ENCODE assay signal across 9 cellular contexts in the genomic region with DNA sequence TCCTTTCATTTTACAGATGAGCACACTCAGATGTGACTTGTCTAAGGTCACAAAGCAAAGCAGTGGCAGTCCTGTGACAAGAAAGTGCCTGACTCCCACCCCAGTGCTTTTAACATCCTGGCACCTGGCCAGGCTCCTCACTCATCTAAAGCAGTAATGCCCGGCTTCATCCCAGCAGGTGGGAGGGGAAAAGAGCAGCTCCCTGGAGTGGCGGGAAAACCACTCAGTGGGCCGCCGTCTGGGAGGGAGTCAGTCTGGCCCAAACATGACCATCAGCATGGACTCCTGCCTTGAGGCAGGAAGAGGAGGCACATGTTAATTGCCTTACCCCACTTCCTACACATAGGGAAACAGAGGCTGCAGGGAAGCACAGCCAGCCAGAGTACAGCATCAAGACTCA. TPM values are rescaled to one million over a fixed set of nuclear protein-coding genes. Genes with fewer than 3 reads are reported as not detected.
DNase-seq lines count a peak whose midpoint lies in the region; ATAC-seq, FAIRE-seq and TF ChIP-seq lines count a peak whose summit lies in the region.
"Had no signal": no experiment of that assay in that cellular context is flagged by ENCODE, and none has a peak within 500 bp of the region (broad histone marks: within the 10 kb centered on the region; RNA-seq: fewer than 3 reads in every experiment).

No MANE protein-coding gene starts in this region.

- H4K5ac ChIP-seq in H9 (ENCODE audit: insufficient read length, low read depth, low read length) = no peak overlapping the region

- FAIRE-seq in GM12878 (lab: Jason Lieb, UNC) = no peak

- in situ Hi-C loops in GM12878 (cut with MboI) (no loop called here), gastrocnemius medialis (cut with MboI; ENCODE audit: low sequenced_read_pairs in 4 of 4) (no loop called here)

- no peak for DNase-seq in H9
- DNase-seq in NCI-H2029 treated with DMSO at 0.1 percent for 48 hours (lab: John Stamatoyannopoulos, UW) = peak; percentile 29
- DNase-seq in GM12878 (ENCODE audit: low read depth, low spot score) = no peak
- no peak for DNase-seq in osteocyte (ENCODE audit: extremely low spot score, unreplicated experiment)
- DNase-seq in LoVo (ENCODE audit: low spot score) = no peak
- no peak for DNase-seq in putamen (ENCODE audit: low spot score)
- DNase-seq in midbrain (lab: John Stamatoyannopoulos, UW) = no peak
- no peak for DNase-seq in gastrocnemius medialis
- DNase-seq: effector memory CD4-positive, alpha-beta T cell had no signal

- H3K4me1 ChIP-seq in H9 (ENCODE audit: insufficient read depth, low read length) (peaks cover 5% of the 10 kb centered on the region; the same call in 1 of the 2 replicates), GM12878 (ENCODE audit: control insufficient read depth, insufficient read depth, low read length) (peaks cover 37% of the 10 kb centered on the region), gastrocnemius medialis (peaks cover 27 to 41% of the 10 kb centered on the region in 2 donors)

- no CpG with 5 or more reads among the region's 4 CpGs for WGBS in H9 (ENCODE audit: extremely low coverage, insufficient read length, low lambda C conversion rate)
- 48% methylated on average over 4 of the region's 4 CpGs for WGBS in GM12878 (ENCODE audit: insufficient coverage, insufficient replicate concordance, low lambda C conversion rate, missing lambda C conversion rate)

- H4K91ac ChIP-seq in H9 (ENCODE audit: insufficient read length, low read depth, low read length) = no peak overlapping the region

- no peak overlapping the region for H3K18ac ChIP-seq in H9 (ENCODE audit: insufficient read length, low read depth, low read length)

- H4K20me1 ChIP-seq in H9 (ENCODE audit: control insufficient read depth, insufficient read depth, insufficient read length) (no peaks in the 10 kb centered on the region), GM12878 (ENCODE audit: control insufficient read depth, insufficient read depth) (no peaks in the 10 kb centered on the region)

- H3K9ac ChIP-seq in H9 (ENCODE audit: extremely low read depth, insufficient read length, low read length) = no peak overlapping the region
- no peak overlapping the region for H3K9ac ChIP-seq in GM12878 (ENCODE audit: control insufficient read depth, insufficient read depth, low read length)

- H3K27me3 Mint-ChIP-seq in H9 (ENCODE audit: low read depth) (peaks cover 4% of the 10 kb centered on the region), osteocyte (ENCODE audit: unreplicated experiment) (no peaks in the 10 kb centered on the region)

- POLR2A ChIA-PET in GM12878 (lab: Charles Lee) = interaction anchor here (1.0 kb wide), 1 partner anchor 39 kb away, joined by 3 read pairs; no protein-coding TSS in a partner anchor

- H2BK120ac ChIP-seq in H9 (ENCODE audit: low read depth, low read length, poor library complexity, severe bottlenecking) = no peak overlapping the region

- H3K4ac ChIP-seq in H9 (ENCODE audit: low read depth, low read length) = no peak overlapping the region

- BruUV-seq in GM12878 (replicated peaks; lab: Mats Ljungman, UMichigan) = no TSS peak

- H2BK12ac ChIP-seq in H9 (ENCODE audit: insufficient read length, low read depth, low read length) = no peak overlapping the region

- peaks cover 9% of the 10 kb centered on the region for H3K79me1 ChIP-seq in H9 (ENCODE audit: insufficient read depth, low read depth, low read length, poor library complexity, severe bottlenecking)

- H3K14ac ChIP-seq in H9 (ENCODE audit: insufficient read depth, low read length) = no peak overlapping the region; the same call in 1 of the 2 replicates

- ATAC-seq in GM12878 = no peak
- no peak for ATAC-seq in gastrocnemius medialis

- no peak overlapping the region for H3K27ac Mint-ChIP-seq in H9
- peak overlapping the region; percentile 68 for H3K27ac Mint-ChIP-seq in osteocyte (ENCODE audit: unreplicated experiment)

- TF ChIP-seq CTCF in H9 (conservative IDR thresholded peaks at IDR 0.05) (no peak), GM12878 (IDR thresholded peaks at IDR 0.05 in 2 of 3, conservative IDR thresholded peaks at IDR 0.05 in 1 of 3; ENCODE audit: control insufficient read depth in 2 of 3, extremely low read depth in 1 of 3, insufficient read depth in 1 of 3, low read depth in 3 of 3, low read length in 3 of 3) (no peak), osteocyte (IDR thresholded peaks at IDR 0.05) (no peak), gastrocnemius medialis (IDR thresholded peaks at IDR 0.05 in 4 of 5, conservative IDR thresholded peaks at IDR 0.05 in 1 of 5) (no peak)

- H3K4me3 ChIP-seq in GM12878 (peak overlapping the region; percentile 95; the same call in 1 of the 2 replicates), gastrocnemius medialis (no peak overlapping the region)

- TF ChIP-seq RAD21 in GM12878 (IDR thresholded peaks at IDR 0.05; ENCODE audit: insufficient read depth, low read depth, low read length) = no peak

- H3K79me2 ChIP-seq in H9 (ENCODE audit: insufficient read depth, low read length) = peaks cover 59% of the 10 kb centered on the region
- peaks cover 43% of the 10 kb centered on the region for H3K79me2 ChIP-seq in GM12878 (ENCODE audit: control insufficient read depth, insufficient read depth, low read length)

- peaks cover 36% of the 10 kb centered on the region for H3K23me2 ChIP-seq in H9 (ENCODE audit: insufficient read length, low read depth, low read length, poor library complexity, severe bottlenecking)

- H3K27me3 ChIP-seq in H9 (ENCODE audit: insufficient read depth, low read length) (no peaks in the 10 kb centered on the region), GM12878 (replicated peaks in 1 of 2; ENCODE audit: control insufficient read depth in 2 of 2, insufficient read depth in 2 of 2, low read length in 1 of 2) (no peaks in the 10 kb centered on the region; a peak in 1 of 4 replicates), gastrocnemius medialis (peaks cover 28 to 31% (median 30%) of the 10 kb centered on the region in 3 donors)

- H3K36me3 Mint-ChIP-seq in H9 (ENCODE audit: insufficient read depth in 1 of 3, low read depth in 3 of 3) (peaks cover 2 to 19% (median 19%) of the 10 kb centered on the region in 3 experiments), osteocyte (ENCODE audit: unreplicated experiment) (no peaks in the 10 kb centered on the region)

- no peak overlapping the region for H3T11ph ChIP-seq in H9 (ENCODE audit: low read length)

- no peak overlapping the region for H3K56ac ChIP-seq in H9 (ENCODE audit: insufficient read length, low read depth, low read length)

- H2AK5ac ChIP-seq in H9 (ENCODE audit: insufficient read length, low read length) = no peak overlapping the region

- peaks cover 54 to 62% of the 10 kb centered on the region in 2 experiments for H3K4me1 Mint-ChIP-seq in H9
- H3K4me1 Mint-ChIP-seq in osteocyte (ENCODE audit: unreplicated experiment) = peaks cover 64% of the 10 kb centered on the region

- H4K8ac ChIP-seq in H9 (replicated peaks; ENCODE audit: insufficient read length, low read depth, low read length) = no peak overlapping the region

- H3K27ac ChIP-seq in H9 (ENCODE audit: insufficient read length, low read depth, low read length) (no peak overlapping the region), GM12878 (ENCODE audit: control insufficient read depth, insufficient read depth) (peak overlapping the region; percentile 34; the same call in 1 of the 2 replicates), gastrocnemius medialis (no peak overlapping the region)

- TF ChIP-seq POLR2A in GM12878 (IDR thresholded peaks at IDR 0.05; ENCODE audit: low read depth, low read length) = no peak
- no peak for TF ChIP-seq POLR2A in gastrocnemius medialis (IDR thresholded peaks at IDR 0.05)

- CTCF ChIA-PET in GM12878 (lab: Yijun Ruan, JAX) = interaction anchor here (0.6 to 4.1 kb wide), 3 partner anchors 10 to 1347 kb away, joined by 4 to 47 read pairs (median 23); no protein-coding TSS in a partner anchor

- H2BK20ac ChIP-seq in H9 (ENCODE audit: low read depth, low read length, poor library complexity, severe bottlenecking) = no peak overlapping the region

- intact Hi-C loops in GM12878 (cut with micrococcal nuclease; ENCODE audit: unreplicated experiment) (no loop called here), gastrocnemius medialis (cut with DNase I; ENCODE audit: low total_unique reads) (no loop called here)

- TF ChIP-seq EP300 in GM12878 (IDR thresholded peaks at IDR 0.05; ENCODE audit: borderline replicate concordance in 1 of 2, control insufficient read depth in 1 of 2, low read depth in 2 of 2, low read length in 2 of 2) = no peak

- H3K9me3 Mint-ChIP-seq in H9 (no peaks in the 10 kb centered on the region; a peak in 1 of 5 replicates), osteocyte (ENCODE audit: unreplicated experiment) (no peaks in the 10 kb centered on the region)

- H3K36me3 ChIP-seq in GM12878 (ENCODE audit: control insufficient read depth in 2 of 2, insufficient read depth in 2 of 2, low read length in 1 of 2) (no peaks in the 10 kb centered on the region), gastrocnemius medialis (no peaks in the 10 kb centered on the region)

- SMC1A ChIA-PET in GM12878 (lab: Charles Lee; ENCODE audit: uncharacterized antibody, unreplicated experiment) = interaction anchor here (1.4 to 1.8 kb wide), 5 partner anchors 41 to 408 kb away, joined by 3 to 6 read pairs (median 4); a partner anchor contains a TSS

- H3K9me3 ChIP-seq in H9 (ENCODE audit: control insufficient read depth, low read depth, low read length) (no peaks in the 10 kb centered on the region), GM12878 (replicated peaks; ENCODE audit: control insufficient read depth, insufficient read depth, low read length) (no peaks in the 10 kb centered on the region), gastrocnemius medialis (no peaks in the 10 kb centered on the region)

- H3K4me2 ChIP-seq in H9 (ENCODE audit: insufficient read depth, insufficient read length, low read length) = no peak overlapping the region
- peak overlapping the region; percentile 81 for H3K4me2 ChIP-seq in GM12878 (ENCODE audit: control insufficient read depth, insufficient read depth)

- H2AFZ ChIP-seq in H9 (ENCODE audit: low read length) (no peak overlapping the region), GM12878 (ENCODE audit: control insufficient read depth, low read depth, low read length) (no peak overlapping the region)

- peak overlapping the region; percentile 97; a peak in 4 of 5 replicates for H3K4me3 Mint-ChIP-seq in H9
- peak overlapping the region; percentile 86 for H3K4me3 Mint-ChIP-seq in osteocyte (ENCODE audit: unreplicated experiment)

- no peak overlapping the region for H3K23ac ChIP-seq in H9 (ENCODE audit: insufficient read length, low read depth, low read length)

- RAD21 ChIA-PET in GM12878 (lab: Charles Lee; ENCODE audit: unreplicated experiment) = interaction anchor here (0.9 to 1.8 kb wide), 4 partner anchors 10 to 78 kb away, joined by 3 to 8 read pairs (median 4); no protein-coding TSS in a partner anchor

- no peak overlapping the region for H2BK15ac ChIP-seq in H9 (ENCODE audit: low read depth, low read length)

- no peak overlapping the region for H2BK5ac ChIP-seq in H9 (ENCODE audit: insufficient read length, low read length)

RNA-seq across cellular contexts. Expression of a gene that starts 2.6 kb away (rescaled TPM):
- total RNA-seq in H9 (2021) = 106 and 116 TPM in 2 replicates
- 12.2 and 12.6 TPM in 2 replicates for total RNA-seq in GM12878 (2013; cell fraction: nucleolus; rRNA removed)
- 3.7 and 4.5 TPM in 2 replicates for total RNA-seq in GM12878 (2014; rRNA removed)
- total RNA-seq in GM12878 (2014; rRNA removed; fragmentation: Illumina TruSeq; extraction: Trizol) = 2.7 and 3.1 TPM in 2 replicates
- total RNA-seq in GM12878 (2021) = 35.6 and 40.4 TPM in 2 replicates
- polyA plus RNA-seq in GM12878 (2011; ENCODE audit: low read depth) = 4.3 TPM
- polyA plus RNA-seq in GM12878 (2011; rRNA removed) = 7.9 and 15.1 TPM in 2 replicates
- polyA plus RNA-seq in GM12878 (2011; cell fraction: cytosol; rRNA removed) = 19.1 and 22.0 TPM in 2 replicates
- polyA plus RNA-seq in GM12878 (2011; cell fraction: nucleus; rRNA removed) = 63.1 and 79.6 TPM in 2 replicates
- polyA plus RNA-seq in GM12878 (2012) = 12.7 TPM in 2 replicates
- 6.4 and 10.1 TPM in 2 replicates for polyA plus RNA-seq in GM12878 (2014; fragmentation: Illumina TruSeq; extraction: Trizol)
- polyA plus RNA-seq in GM12878 (2014; fragmentation: Nextera tagmentation; extraction: Ambion mirVana) = 1 to 10 TPM; 3.1 to 9.8 TPM
- 14.2 and 15.5 TPM in 2 replicates for polyA plus RNA-seq in GM12878 (2014; rRNA removed)
- 1 to 10 TPM; 3.0 to 4.1 TPM for polyA plus RNA-seq in GM12878 (2016; fragmentation: Nextera tagmentation; extraction: Ambion mirVana)
- polyA minus RNA-seq in GM12878 (2011; rRNA and poly(A)+ RNA removed) = 9.5 and 13.7 TPM in 2 replicates
- 16.6 and 20.1 TPM in 2 replicates for polyA minus RNA-seq in GM12878 (2011; cell fraction: cytosol; rRNA and poly(A)+ RNA removed)
- polyA minus RNA-seq in GM12878 (2011; cell fraction: nucleus; rRNA and poly(A)+ RNA removed) = 6.2 and 14.6 TPM in 2 replicates
- 66.1 and 66.9 TPM in 2 replicates for total RNA-seq in osteocyte
- total RNA-seq in gastrocnemius medialis = 1 to 10 TPM; 1.3 to 4.0 (median 1.6) TPM

RNA-seq across cellular contexts. Expression of a gene that starts 7.0 kb away (rescaled TPM):
- total RNA-seq in H9 (2021) (242 and 252 TPM in 2 replicates), GM12878 (2014; rRNA removed) (420 and 425 TPM in 2 replicates), GM12878 (2014; rRNA removed; fragmentation: Illumina TruSeq; extraction: Trizol) (331 and 348 TPM in 2 replicates), GM12878 (2021) (298 and 300 TPM in 2 replicates), osteocyte (144 TPM in 2 replicates), gastrocnemius medialis (100 to 1,000 TPM; 211 to 334 (median 280) TPM)
- total RNA-seq in GM12878 (2013; cell fraction: nucleolus; rRNA removed) = 29.4 and 31.3 TPM in 2 replicates
- 132 TPM for polyA plus RNA-seq in GM12878 (2011; ENCODE audit: low read depth)
- polyA plus RNA-seq in GM12878 (2011; rRNA removed) (295 and 448 TPM in 2 replicates), GM12878 (2014; fragmentation: Illumina TruSeq; extraction: Trizol) (277 and 353 TPM in 2 replicates), GM12878 (2014; fragmentation: Nextera tagmentation; extraction: Ambion mirVana) (1,000 to 10,000 TPM; 1,622 to 2,130 TPM), GM12878 (2014; rRNA removed) (499 and 533 TPM in 2 replicates), GM12878 (2016; fragmentation: Nextera tagmentation; extraction: Ambion mirVana) (100 to 1,000 TPM; 612 to 643 TPM)
- polyA plus RNA-seq in GM12878 (2011; cell fraction: cytosol; rRNA removed) = 846 and 874 TPM in 2 replicates
- polyA plus RNA-seq in GM12878 (2011; cell fraction: nucleus; rRNA removed) = 298 and 385 TPM in 2 replicates
- polyA plus RNA-seq in GM12878 (2012) = 170 and 184 TPM in 2 replicates
- 289 and 473 TPM in 2 replicates for polyA minus RNA-seq in GM12878 (2011; rRNA and poly(A)+ RNA removed)
- polyA minus RNA-seq in GM12878 (2011; cell fraction: cytosol; rRNA and poly(A)+ RNA removed) = 93.5 and 120 TPM in 2 replicates
- 44.1 and 76.5 TPM in 2 replicates for polyA minus RNA-seq in GM12878 (2011; cell fraction: nucleus; rRNA and poly(A)+ RNA removed)

RNA-seq across cellular contexts. Expression of a gene that starts 15.4 kb away (rescaled TPM):
- total RNA-seq in H9 (2021) (10.7 and 11.2 TPM in 2 replicates), GM12878 (2014; rRNA removed) (6.7 and 9.0 TPM in 2 replicates), GM12878 (2014; rRNA removed; fragmentation: Illumina TruSeq; extraction: Trizol) (4.3 and 7.3 TPM in 2 replicates), GM12878 (2021) (25.4 and 28.5 TPM in 2 replicates), osteocyte (15.0 and 16.7 TPM in 2 replicates), gastrocnemius medialis (10 to 100 TPM; 10.0 to 25.8 (median 13.3) TPM)
- 1.1 and 2.4 TPM in 2 replicates for total RNA-seq in GM12878 (2013; cell fraction: nucleolus; rRNA removed)
- polyA plus RNA-seq in GM12878 (2011; ENCODE audit: low read depth) = 2.6 TPM
- polyA plus RNA-seq in GM12878 (2011; rRNA removed) (3.9 and 6.0 TPM in 2 replicates), GM12878 (2014; fragmentation: Illumina TruSeq; extraction: Trizol) (2.9 and 4.3 TPM in 2 replicates), GM12878 (2014; fragmentation: Nextera tagmentation; extraction: Ambion mirVana) (1 to 10 TPM; 2.6 to 5.3 TPM), GM12878 (2014; rRNA removed) (23.5 and 24.1 TPM in 2 replicates), GM12878 (2016; fragmentation: Nextera tagmentation; extraction: Ambion mirVana) (10 to 100 TPM; 34.1 to 38.1 TPM)
- polyA plus RNA-seq in GM12878 (2011; cell fraction: cytosol; rRNA removed) = 3.7 and 9.2 TPM in 2 replicates
- polyA plus RNA-seq in GM12878 (2011; cell fraction: nucleus; rRNA removed) = 3.8 and 5.0 TPM in 2 replicates
- 5.9 and 6.7 TPM in 2 replicates for polyA plus RNA-seq in GM12878 (2012)
- polyA minus RNA-seq in GM12878 (2011; rRNA and poly(A)+ RNA removed) = 1.0 and 2.7 TPM in 2 replicates
- 0.83 and 1.1 TPM in 2 replicates for polyA minus RNA-seq in GM12878 (2011; cell fraction: cytosol; rRNA and poly(A)+ RNA removed)
- polyA minus RNA-seq in GM12878 (2011; cell fraction: nucleus; rRNA and poly(A)+ RNA removed) = 2.2 and 2.7 TPM in 2 replicates

RNA-seq across cellular contexts. Expression of a gene that starts 40.5 kb away (rescaled TPM):
- total RNA-seq in H9 (2021) (25.1 and 26.4 TPM in 2 replicates), GM12878 (2014; rRNA removed) (44.2 and 46.0 TPM in 2 replicates), GM12878 (2014; rRNA removed; fragmentation: Illumina TruSeq; extraction: Trizol) (29.0 and 31.2 TPM in 2 replicates), GM12878 (2021) (89.0 and 105 TPM in 2 replicates), osteocyte (96.1 and 107 TPM in 2 replicates), gastrocnemius medialis (10 to 100 TPM; 48.2 to 76.8 (median 56.3) TPM)
- 281 and 323 TPM in 2 replicates for total RNA-seq in GM12878 (2013; cell fraction: nucleolus; rRNA removed)
- polyA plus RNA-seq in GM12878 (2011; ENCODE audit: low read depth) = 26.0 TPM
- polyA plus RNA-seq in GM12878 (2011; rRNA removed) (33.8 and 47.5 TPM in 2 replicates), GM12878 (2014; fragmentation: Illumina TruSeq; extraction: Trizol) (35.2 and 43.6 TPM in 2 replicates), GM12878 (2014; fragmentation: Nextera tagmentation; extraction: Ambion mirVana) (1 to 10 TPM; 4.8 to 4.9 TPM), GM12878 (2014; rRNA removed) (75.7 and 82.4 TPM in 2 replicates), GM12878 (2016; fragmentation: Nextera tagmentation; extraction: Ambion mirVana) (1 to 10 TPM; 7.2 to 8.2 TPM)
- 31.7 and 44.9 TPM in 2 replicates for polyA plus RNA-seq in GM12878 (2011; cell fraction: cytosol; rRNA removed)
- polyA plus RNA-seq in GM12878 (2011; cell fraction: nucleus; rRNA removed) = 244 and 265 TPM in 2 replicates
- polyA plus RNA-seq in GM12878 (2012) = 55.5 and 60.9 TPM in 2 replicates
- polyA minus RNA-seq in GM12878 (2011; rRNA and poly(A)+ RNA removed) = 59.4 and 104 TPM in 2 replicates
- polyA minus RNA-seq in GM12878 (2011; cell fraction: cytosol; rRNA and poly(A)+ RNA removed) = 30.6 and 31.9 TPM in 2 replicates
- 72.8 and 128 TPM in 2 replicates for polyA minus RNA-seq in GM12878 (2011; cell fraction: nucleus; rRNA and poly(A)+ RNA removed)

RNA-seq across cellular contexts. Expression of a gene that starts 53.8 kb away (rescaled TPM):
- total RNA-seq in H9 (2021) (61.9 and 62.9 TPM in 2 replicates), GM12878 (2014; rRNA removed) (15.3 and 15.8 TPM in 2 replicates), GM12878 (2014; rRNA removed; fragmentation: Illumina TruSeq; extraction: Trizol) (18.1 and 22.0 TPM in 2 replicates), GM12878 (2021) (30.2 and 30.3 TPM in 2 replicates), osteocyte (70.2 and 77.4 TPM in 2 replicates), gastrocnemius medialis (10 to 100 TPM; 57.2 to 97.0 (median 76.8) TPM)
- 16.4 and 17.1 TPM in 2 replicates for total RNA-seq in GM12878 (2013; cell fraction: nucleolus; rRNA removed)
- 9.9 TPM for polyA plus RNA-seq in GM12878 (2011; ENCODE audit: low read depth)
- polyA plus RNA-seq in GM12878 (2011; rRNA removed) (16.7 and 22.4 TPM in 2 replicates), GM12878 (2014; fragmentation: Illumina TruSeq; extraction: Trizol) (24.8 and 26.6 TPM in 2 replicates), GM12878 (2014; fragmentation: Nextera tagmentation; extraction: Ambion mirVana) (1 to 10 TPM; 3.8 to 4.0 TPM), GM12878 (2014; rRNA removed) (21.1 and 24.5 TPM in 2 replicates), GM12878 (2016; fragmentation: Nextera tagmentation; extraction: Ambion mirVana) (1 to 10 TPM; 8.2 to 8.5 TPM)
- polyA plus RNA-seq in GM12878 (2011; cell fraction: cytosol; rRNA removed) = 21.2 and 23.6 TPM in 2 replicates
- 31.4 and 35.1 TPM in 2 replicates for polyA plus RNA-seq in GM12878 (2011; cell fraction: nucleus; rRNA removed)
- 13.5 and 17.1 TPM in 2 replicates for polyA plus RNA-seq in GM12878 (2012)
- polyA minus RNA-seq in GM12878 (2011; rRNA and poly(A)+ RNA removed) = 48.0 and 58.2 TPM in 2 replicates
- 10.4 and 10.9 TPM in 2 replicates for polyA minus RNA-seq in GM12878 (2011; cell fraction: cytosol; rRNA and poly(A)+ RNA removed)
- polyA minus RNA-seq in GM12878 (2011; cell fraction: nucleus; rRNA and poly(A)+ RNA removed) = 6.0 and 7.9 TPM in 2 replicates
